In genomic region chr2:54457326-54458023, GRCh38 we compare ENCODE assay signal across 8 cellular contexts.
DNase-seq lines count a peak whose midpoint lies in the region; ATAC-seq lines count a peak whose summit lies in the region.

No MANE protein-coding gene starts in this region.

- H3K4me3 ChIP-seq in iPS-18a (ENCODE audit: low read length) (peak overlapping the region; percentile 93), skin epidermis (peak overlapping the region; percentile 39 to 81 (median 62))

- no peaks in the 10 kb centered on the region for H3K9me3 ChIP-seq in iPS-18a (ENCODE audit: control insufficient read depth, low read depth, low read length)

- ATAC-seq in HG03280 (IDR thresholded peaks at IDR 0.05; ENCODE audit: unreplicated experiment), result no peak

- H3K27me3 ChIP-seq in iPS-18a (ENCODE audit: control insufficient read depth, insufficient read depth, low read length), result peaks cover 30% of the 10 kb centered on the region

- DNase-seq in stimulated activated CD4-positive, alpha-beta T cell treated with anti-CD3 and anti-CD28 coated beads, Interleukin-15, amount 100 ng/mL, for 24 hours, result peak; percentile 29
- DNase-seq in stimulated activated CD4-positive, alpha-beta T cell treated with anti-CD3 and anti-CD28 coated beads, Interleukin-4, amount 100 ng/mL, for 4 hours, result no peak
- DNase-seq in NCI-H526 treated with DMSO at 0.1 percent for 48 hours (lab: John Stamatoyannopoulos, UW) (peak; percentile 68), astrocyte of the hippocampus (ENCODE audit: low read depth, low spot score) (peak; percentile 58), DMS153 (lab: John Stamatoyannopoulos, UW) (no peak)

- peak overlapping the region; percentile 68 for H3K9ac ChIP-seq in iPS-18a (ENCODE audit: low read length)

- peaks cover 16% of the 10 kb centered on the region for H3K4me1 ChIP-seq in iPS-18a (ENCODE audit: control insufficient read depth, low read depth, low read length)

- no peak overlapping the region for H3K27ac ChIP-seq in iPS-18a (ENCODE audit: low read length)
- H3K27ac ChIP-seq in skin epidermis, result peak overlapping the region in 18 of 21 experiments; percentile 4 to 93 (median 80)

- no peaks in the 10 kb centered on the region for H3K36me3 ChIP-seq in iPS-18a (ENCODE audit: control insufficient read depth, low read depth, low read length)

Comparison
In these comparisons a context has a peak if more than half of its experiments do, and no peak if none do; other contexts are left out.
1. DNase-seq: peak in stimulated activated CD4-positive, alpha-beta T cell treated with anti-CD3 and anti-CD28 coated beads, Interleukin-15, amount 100 ng/mL, for 24 hours (single experiment), NCI-H526 treated with DMSO at 0.1 percent for 48 hours (single experiment) and astrocyte of the hippocampus (single experiment); none in stimulated activated CD4-positive, alpha-beta T cell treated with anti-CD3 and anti-CD28 coated beads, Interleukin-4, amount 100 ng/mL, for 4 hours (0 of 2) and DMS153 (single experiment).